In genomic region chr10:110709444-110709828, GRCh38 we compare ENCODE assay signal across 2 cellular contexts.
TF ChIP-seq lines count a peak whose summit lies in the region.

No MANE protein-coding gene starts in this region.

TF ChIP-seq in IMR-90, 13 proteins besides CTCF, POLR2A, EP300 and RAD21:
- no peak for TF ChIP-seq MAZ (IDR thresholded peaks at IDR 0.05; ENCODE audit: borderline replicate concordance, low read depth, low read length)
- TF ChIP-seq ELK1 (IDR thresholded peaks at IDR 0.05; ENCODE audit: borderline replicate concordance, low read depth, low read length): no peak
- TF ChIP-seq USF2 (IDR thresholded peaks at IDR 0.05; ENCODE audit: low read depth, low read length): no peak
- no peak for TF ChIP-seq CHD1 (IDR thresholded peaks at IDR 0.05; ENCODE audit: low read depth, low read length)
- no peak for TF ChIP-seq NFE2L2 (IDR thresholded peaks at IDR 0.05; ENCODE audit: low read depth, low read length)
- TF ChIP-seq RFX5 (IDR thresholded peaks at IDR 0.05; ENCODE audit: low read depth, low read length): no peak
- no peak for TF ChIP-seq SMC3 (IDR thresholded peaks at IDR 0.05; ENCODE audit: low read depth, low read length)
- no peak for TF ChIP-seq CEBPB (IDR thresholded peaks at IDR 0.05; ENCODE audit: low read depth, low read length)
- no peak for TF ChIP-seq RCOR1 (IDR thresholded peaks at IDR 0.05; ENCODE audit: insufficient replicate concordance, low read length)
- TF ChIP-seq FOS (IDR thresholded peaks at IDR 0.05; ENCODE audit: low read depth, low read length): no peak
- TF ChIP-seq MXI1 (IDR thresholded peaks at IDR 0.05; ENCODE audit: borderline replicate concordance, low read depth, low read length): no peak
- TF ChIP-seq MAFK (IDR thresholded peaks at IDR 0.05; ENCODE audit: low read depth, low read length): no peak

TF ChIP-seq in liver, 16 proteins besides CTCF, POLR2A, EP300 and RAD21:
- TF ChIP-seq, protein P1, sequence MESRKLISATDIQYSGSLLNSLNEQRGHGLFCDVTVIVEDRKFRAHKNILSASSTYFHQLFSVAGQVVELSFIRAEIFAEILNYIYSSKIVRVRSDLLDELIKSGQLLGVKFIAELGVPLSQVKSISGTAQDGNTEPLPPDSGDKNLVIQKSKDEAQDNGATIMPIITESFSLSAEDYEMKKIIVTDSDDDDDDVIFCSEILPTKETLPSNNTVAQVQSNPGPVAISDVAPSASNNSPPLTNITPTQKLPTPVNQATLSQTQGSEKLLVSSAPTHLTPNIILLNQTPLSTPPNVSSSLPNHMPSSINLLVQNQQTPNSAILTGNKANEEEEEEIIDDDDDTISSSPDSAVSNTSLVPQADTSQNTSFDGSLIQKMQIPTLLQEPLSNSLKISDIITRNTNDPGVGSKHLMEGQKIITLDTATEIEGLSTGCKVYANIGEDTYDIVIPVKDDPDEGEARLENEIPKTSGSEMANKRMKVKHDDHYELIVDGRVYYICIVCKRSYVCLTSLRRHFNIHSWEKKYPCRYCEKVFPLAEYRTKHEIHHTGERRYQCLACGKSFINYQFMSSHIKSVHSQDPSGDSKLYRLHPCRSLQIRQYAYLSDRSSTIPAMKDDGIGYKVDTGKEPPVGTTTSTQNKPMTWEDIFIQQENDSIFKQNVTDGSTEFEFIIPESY (IDR thresholded peaks at IDR 0.05): no peak
- no peak for TF ChIP-seq EGR1 (IDR thresholded peaks at IDR 0.05; ENCODE audit: low read depth in 2 of 2)
- no peak for TF ChIP-seq SP1 (IDR thresholded peaks at IDR 0.05)
- TF ChIP-seq HNF4G (IDR thresholded peaks at IDR 0.05): no peak
- no peak for TF ChIP-seq RXRA (IDR thresholded peaks at IDR 0.05)
- no peak for TF ChIP-seq FOXA2 (IDR thresholded peaks at IDR 0.05)
- TF ChIP-seq, protein P2, sequence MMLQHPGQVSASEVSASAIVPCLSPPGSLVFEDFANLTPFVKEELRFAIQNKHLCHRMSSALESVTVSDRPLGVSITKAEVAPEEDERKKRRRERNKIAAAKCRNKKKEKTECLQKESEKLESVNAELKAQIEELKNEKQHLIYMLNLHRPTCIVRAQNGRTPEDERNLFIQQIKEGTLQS (IDR thresholded peaks at IDR 0.05): no peak
- TF ChIP-seq GABPA (IDR thresholded peaks at IDR 0.05 in 1 of 2, conservative IDR thresholded peaks at IDR 0.05 in 1 of 2): no peak
- TF ChIP-seq TAF1 (conservative IDR thresholded peaks at IDR 0.05): no peak
- no peak for TF ChIP-seq YY1 (IDR thresholded peaks at IDR 0.05)
- TF ChIP-seq JUND (IDR thresholded peaks at IDR 0.05): no peak
- no peak for TF ChIP-seq HNF4A (conservative IDR thresholded peaks at IDR 0.05)
- no peak for TF ChIP-seq REST (IDR thresholded peaks at IDR 0.05)
- TF ChIP-seq, protein P3, sequence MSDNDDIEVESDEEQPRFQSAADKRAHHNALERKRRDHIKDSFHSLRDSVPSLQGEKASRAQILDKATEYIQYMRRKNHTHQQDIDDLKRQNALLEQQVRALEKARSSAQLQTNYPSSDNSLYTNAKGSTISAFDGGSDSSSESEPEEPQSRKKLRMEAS (IDR thresholded peaks at IDR 0.05): no peak
- no peak for TF ChIP-seq NR2F2 (IDR thresholded peaks at IDR 0.05)
- TF ChIP-seq FOXA1 (IDR thresholded peaks at IDR 0.05): no peak
